15 cellular contexts compared by ENCODE assay signal in genomic region chr14:64684091-64684490, GRCh38. TPM values are rescaled to one million over a fixed set of nuclear protein-coding genes. Genes with fewer than 3 reads are reported as not detected.
A peak's percentile ranks its signal among the peaks of the same experiment; 100 is the strongest.
DNase-seq lines count a peak whose midpoint lies in the region; ATAC-seq and TF ChIP-seq lines count a peak whose summit lies in the region.
"Had no signal": no experiment of that assay in that cellular context is flagged by ENCODE, and none has a peak within 500 bp of the region (broad histone marks: within the 10 kb centered on the region; RNA-seq: fewer than 3 reads in every experiment).

No MANE protein-coding gene starts in this region.

- no peaks in the 10 kb centered on the region for H3K36me3 ChIP-seq in SK-N-MC (ENCODE audit: insufficient read depth, low read length)
- H3K36me3 ChIP-seq: brain microvascular endothelial cell had no signal

- no peak overlapping the region for H3K4me3 Mint-ChIP-seq in glutamatergic neuron (ENCODE audit: unreplicated experiment)
- H3K4me3 Mint-ChIP-seq: activated T-cell treated with anti-CD3 and anti-CD28 coated beads, Interleukin-2, amount 50 U/mL, for 72 hours; neural crest cell had no signal

- no peak overlapping the region for H3K27ac Mint-ChIP-seq in glutamatergic neuron (ENCODE audit: unreplicated experiment)
- H3K27ac Mint-ChIP-seq: activated T-cell treated with anti-CD3 and anti-CD28 coated beads, Interleukin-2, amount 50 U/mL, for 72 hours had no signal

- no peak overlapping the region for H3K4me3 ChIP-seq in SK-N-MC
- no peak overlapping the region for H3K4me3 ChIP-seq in fibroblast of pulmonary artery (replicated peaks; ENCODE audit: low read depth, low read length)
- no peak overlapping the region for H3K4me3 ChIP-seq in retinal pigment epithelial cell (ENCODE audit: low read length)

- H3K9me3 ChIP-seq in SK-N-MC (ENCODE audit: low read depth, low read length), result no peaks in the 10 kb centered on the region

- no peaks in the 10 kb centered on the region for H3K9me3 Mint-ChIP-seq in glutamatergic neuron (ENCODE audit: unreplicated experiment)
- H3K9me3 Mint-ChIP-seq: activated T-cell treated with anti-CD3 and anti-CD28 coated beads, Interleukin-2, amount 50 U/mL, for 72 hours; neural crest cell had no signal

- H3K27ac ChIP-seq in SK-N-MC, result no peak overlapping the region
- H3K27ac ChIP-seq: brain microvascular endothelial cell, C4-2B, epithelial cell of prostate had no signal

- DNase-seq in EH (ENCODE audit: low read depth), result peak; percentile 70
- peak; percentile 14 for DNase-seq in SK-N-MC (ENCODE audit: low read depth, low spot score)
- peak; percentile 53 for DNase-seq in fibroblast of pulmonary artery (ENCODE audit: low read depth)
- peak; percentile 40 for DNase-seq in retinal pigment epithelial cell (ENCODE audit: low read depth)
- DNase-seq in glutamatergic neuron, result no peak
- no peak for DNase-seq in stimulated activated naive CD8-positive, alpha-beta T cell treated with anti-CD3 and anti-CD28 coated beads, Interleukin-15, Interleukin-2, amounts not matched to agents 100 U/mL and 50 U/mL, for 24 hours
- no peak for DNase-seq in iPS-NIHi11 (ENCODE audit: low spot score)
- DNase-seq: activated T-cell treated with anti-CD3 and anti-CD28 coated beads, Interleukin-2, amount 50 U/mL, for 72 hours; brain microvascular endothelial cell; NCI-H524 treated with DMSO at 0.1 percent for 48 hours had no signal

- H3K4me1 Mint-ChIP-seq in glutamatergic neuron (ENCODE audit: low read depth, unreplicated experiment), result peaks cover 3% of the 10 kb centered on the region

- TF ChIP-seq CTCF in fibroblast of pulmonary artery (IDR thresholded peaks at IDR 0.05; ENCODE audit: low read length, missing control alignments) (no peak), retinal pigment epithelial cell (conservative IDR thresholded peaks at IDR 0.05; ENCODE audit: low read depth, low read length) (no peak), glutamatergic neuron (IDR thresholded peaks at IDR 0.05; ENCODE audit: partially characterized antibody, unreplicated experiment) (no peak)

- H3K27me3 Mint-ChIP-seq in glutamatergic neuron (ENCODE audit: unreplicated experiment), result peaks cover 11% of the 10 kb centered on the region

- no peaks in the 10 kb centered on the region for H3K36me3 Mint-ChIP-seq in glutamatergic neuron (ENCODE audit: unreplicated experiment)

- no peak overlapping the region for H3K9ac ChIP-seq in SK-N-MC (ENCODE audit: insufficient read length)

- no peak for ATAC-seq in stimulated activated naive CD8-positive, alpha-beta T cell treated with anti-CD3 and anti-CD28 coated beads, Interleukin-15, Interleukin-2, amounts not matched to agents 100 U/mL and 50 U/mL, for 24 hours
- no peak for ATAC-seq in GM21423 (IDR thresholded peaks at IDR 0.05; ENCODE audit: unreplicated experiment)
- ATAC-seq: activated T-cell treated with anti-CD3 and anti-CD28 coated beads, Interleukin-2, amount 50 U/mL, for 72 hours; SK-N-SH treated with all-trans-retinoic acid at 6 μM for 48 hours had no signal

RNA-seq across cellular contexts. Expression of gene PLEKHG3, which starts 20.1 kb away (rescaled TPM):
- total RNA-seq in glutamatergic neuron (ENCODE audit: unreplicated experiment), result 10.1 TPM

Comparison
In these comparisons a context has a peak if more than half of its experiments do, and no peak if none do; other contexts are left out.
1. DNase-seq: peak in EH (single experiment), SK-N-MC (single experiment), fibroblast of pulmonary artery (single experiment) and retinal pigment epithelial cell (single experiment); none in glutamatergic neuron (single experiment), stimulated activated naive CD8-positive, alpha-beta T cell treated with anti-CD3 and anti-CD28 coated beads, Interleukin-15, Interleukin-2, amounts not matched to agents 100 U/mL and 50 U/mL, for 24 hours (single experiment) and iPS-NIHi11 (single experiment).